In the genomic region with DNA sequence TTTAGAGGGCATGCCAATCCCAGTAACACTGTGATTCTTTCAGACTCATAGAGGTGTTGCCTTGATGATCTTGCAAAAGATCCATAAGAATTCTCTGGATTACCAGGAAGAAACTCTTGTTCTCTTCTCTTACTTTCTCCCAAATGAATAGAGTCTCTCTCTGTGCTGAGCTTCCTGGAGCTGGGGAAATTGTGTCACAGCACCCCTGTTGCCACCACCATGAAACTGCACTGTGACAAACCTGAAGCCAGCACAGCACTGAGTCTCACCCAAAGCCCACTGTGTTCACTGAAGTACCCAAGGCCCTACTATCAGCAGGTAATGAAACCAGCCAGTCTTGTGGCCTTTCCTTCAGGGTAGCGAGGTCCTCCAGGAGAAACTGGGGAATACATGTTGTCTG, we compare ENCODE assay signal across 1 cellular context.
TF ChIP-seq lines count a peak whose summit lies in the region.

No MANE protein-coding gene starts in this region.

TF ChIP-seq in WTC11, 78 proteins besides CTCF, POLR2A, EP300 and RAD21:
- TF ChIP-seq MYBL2 (CRISPR knock-in tag; IDR thresholded peaks at IDR 0.05) (no peak), JAZF1 (CRISPR knock-in tag; IDR thresholded peaks at IDR 0.05) (no peak), NFATC4 (CRISPR knock-in tag; IDR thresholded peaks at IDR 0.05) (no peak), SMAD3 (CRISPR knock-in tag; IDR thresholded peaks at IDR 0.05; ENCODE audit: borderline replicate concordance) (no peak), SP1 (CRISPR knock-in tag; conservative IDR thresholded peaks at IDR 0.05) (no peak), GRHL2 (CRISPR knock-in tag; IDR thresholded peaks at IDR 0.05; ENCODE audit: insufficient replicate concordance, severe bottlenecking) (no peak), GABPB1 (CRISPR knock-in tag; IDR thresholded peaks at IDR 0.05) (no peak), ZNF416 (CRISPR knock-in tag; IDR thresholded peaks at IDR 0.05) (no peak), ZNF219 (CRISPR knock-in tag; IDR thresholded peaks at IDR 0.05; ENCODE audit: borderline replicate concordance) (no peak), CREB1 (CRISPR knock-in tag; IDR thresholded peaks at IDR 0.05) (no peak), ZNF232 (CRISPR knock-in tag; IDR thresholded peaks at IDR 0.05) (no peak)
- TF ChIP-seq, protein P1, sequence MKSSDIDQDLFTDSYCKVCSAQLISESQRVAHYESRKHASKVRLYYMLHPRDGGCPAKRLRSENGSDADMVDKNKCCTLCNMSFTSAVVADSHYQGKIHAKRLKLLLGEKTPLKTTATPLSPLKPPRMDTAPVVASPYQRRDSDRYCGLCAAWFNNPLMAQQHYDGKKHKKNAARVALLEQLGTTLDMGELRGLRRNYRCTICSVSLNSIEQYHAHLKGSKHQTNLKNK (CRISPR knock-in tag; IDR thresholded peaks at IDR 0.05) = no peak
- TF ChIP-seq, protein P2, sequence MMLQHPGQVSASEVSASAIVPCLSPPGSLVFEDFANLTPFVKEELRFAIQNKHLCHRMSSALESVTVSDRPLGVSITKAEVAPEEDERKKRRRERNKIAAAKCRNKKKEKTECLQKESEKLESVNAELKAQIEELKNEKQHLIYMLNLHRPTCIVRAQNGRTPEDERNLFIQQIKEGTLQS (CRISPR knock-in tag; conservative IDR thresholded peaks at IDR 0.05) = no peak
- TF ChIP-seq, protein P3, sequence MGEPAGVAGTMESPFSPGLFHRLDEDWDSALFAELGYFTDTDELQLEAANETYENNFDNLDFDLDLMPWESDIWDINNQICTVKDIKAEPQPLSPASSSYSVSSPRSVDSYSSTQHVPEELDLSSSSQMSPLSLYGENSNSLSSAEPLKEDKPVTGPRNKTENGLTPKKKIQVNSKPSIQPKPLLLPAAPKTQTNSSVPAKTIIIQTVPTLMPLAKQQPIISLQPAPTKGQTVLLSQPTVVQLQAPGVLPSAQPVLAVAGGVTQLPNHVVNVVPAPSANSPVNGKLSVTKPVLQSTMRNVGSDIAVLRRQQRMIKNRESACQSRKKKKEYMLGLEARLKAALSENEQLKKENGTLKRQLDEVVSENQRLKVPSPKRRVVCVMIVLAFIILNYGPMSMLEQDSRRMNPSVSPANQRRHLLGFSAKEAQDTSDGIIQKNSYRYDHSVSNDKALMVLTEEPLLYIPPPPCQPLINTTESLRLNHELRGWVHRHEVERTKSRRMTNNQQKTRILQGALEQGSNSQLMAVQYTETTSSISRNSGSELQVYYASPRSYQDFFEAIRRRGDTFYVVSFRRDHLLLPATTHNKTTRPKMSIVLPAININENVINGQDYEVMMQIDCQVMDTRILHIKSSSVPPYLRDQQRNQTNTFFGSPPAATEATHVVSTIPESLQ (CRISPR knock-in tag; IDR thresholded peaks at IDR 0.05) = no peak
- TF ChIP-seq, protein P4, sequence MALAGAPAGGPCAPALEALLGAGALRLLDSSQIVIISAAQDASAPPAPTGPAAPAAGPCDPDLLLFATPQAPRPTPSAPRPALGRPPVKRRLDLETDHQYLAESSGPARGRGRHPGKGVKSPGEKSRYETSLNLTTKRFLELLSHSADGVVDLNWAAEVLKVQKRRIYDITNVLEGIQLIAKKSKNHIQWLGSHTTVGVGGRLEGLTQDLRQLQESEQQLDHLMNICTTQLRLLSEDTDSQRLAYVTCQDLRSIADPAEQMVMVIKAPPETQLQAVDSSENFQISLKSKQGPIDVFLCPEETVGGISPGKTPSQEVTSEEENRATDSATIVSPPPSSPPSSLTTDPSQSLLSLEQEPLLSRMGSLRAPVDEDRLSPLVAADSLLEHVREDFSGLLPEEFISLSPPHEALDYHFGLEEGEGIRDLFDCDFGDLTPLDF (CRISPR knock-in tag; IDR thresholded peaks at IDR 0.05) = no peak
- TF ChIP-seq, protein P5, sequence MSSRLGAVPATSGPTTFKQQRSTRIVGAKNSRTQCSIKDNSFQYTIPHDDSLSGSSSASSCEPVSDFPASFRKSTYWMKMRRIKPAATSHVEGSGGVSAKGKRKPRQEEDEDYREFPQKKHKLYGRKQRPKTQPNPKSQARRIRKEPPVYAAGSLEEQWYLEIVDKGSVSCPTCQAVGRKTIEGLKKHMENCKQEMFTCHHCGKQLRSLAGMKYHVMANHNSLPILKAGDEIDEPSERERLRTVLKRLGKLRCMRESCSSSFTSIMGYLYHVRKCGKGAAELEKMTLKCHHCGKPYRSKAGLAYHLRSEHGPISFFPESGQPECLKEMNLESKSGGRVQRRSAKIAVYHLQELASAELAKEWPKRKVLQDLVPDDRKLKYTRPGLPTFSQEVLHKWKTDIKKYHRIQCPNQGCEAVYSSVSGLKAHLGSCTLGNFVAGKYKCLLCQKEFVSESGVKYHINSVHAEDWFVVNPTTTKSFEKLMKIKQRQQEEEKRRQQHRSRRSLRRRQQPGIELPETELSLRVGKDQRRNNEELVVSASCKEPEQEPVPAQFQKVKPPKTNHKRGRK (CRISPR knock-in tag; IDR thresholded peaks at IDR 0.05; ENCODE audit: borderline replicate concordance) = no peak
- TF ChIP-seq, protein P6, sequence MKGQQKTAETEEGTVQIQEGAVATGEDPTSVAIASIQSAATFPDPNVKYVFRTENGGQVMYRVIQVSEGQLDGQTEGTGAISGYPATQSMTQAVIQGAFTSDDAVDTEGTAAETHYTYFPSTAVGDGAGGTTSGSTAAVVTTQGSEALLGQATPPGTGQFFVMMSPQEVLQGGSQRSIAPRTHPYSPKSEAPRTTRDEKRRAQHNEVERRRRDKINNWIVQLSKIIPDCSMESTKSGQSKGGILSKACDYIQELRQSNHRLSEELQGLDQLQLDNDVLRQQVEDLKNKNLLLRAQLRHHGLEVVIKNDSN (CRISPR knock-in tag; IDR thresholded peaks at IDR 0.05) = no peak
